8 cellular contexts compared by ENCODE assay signal in the genomic region with DNA sequence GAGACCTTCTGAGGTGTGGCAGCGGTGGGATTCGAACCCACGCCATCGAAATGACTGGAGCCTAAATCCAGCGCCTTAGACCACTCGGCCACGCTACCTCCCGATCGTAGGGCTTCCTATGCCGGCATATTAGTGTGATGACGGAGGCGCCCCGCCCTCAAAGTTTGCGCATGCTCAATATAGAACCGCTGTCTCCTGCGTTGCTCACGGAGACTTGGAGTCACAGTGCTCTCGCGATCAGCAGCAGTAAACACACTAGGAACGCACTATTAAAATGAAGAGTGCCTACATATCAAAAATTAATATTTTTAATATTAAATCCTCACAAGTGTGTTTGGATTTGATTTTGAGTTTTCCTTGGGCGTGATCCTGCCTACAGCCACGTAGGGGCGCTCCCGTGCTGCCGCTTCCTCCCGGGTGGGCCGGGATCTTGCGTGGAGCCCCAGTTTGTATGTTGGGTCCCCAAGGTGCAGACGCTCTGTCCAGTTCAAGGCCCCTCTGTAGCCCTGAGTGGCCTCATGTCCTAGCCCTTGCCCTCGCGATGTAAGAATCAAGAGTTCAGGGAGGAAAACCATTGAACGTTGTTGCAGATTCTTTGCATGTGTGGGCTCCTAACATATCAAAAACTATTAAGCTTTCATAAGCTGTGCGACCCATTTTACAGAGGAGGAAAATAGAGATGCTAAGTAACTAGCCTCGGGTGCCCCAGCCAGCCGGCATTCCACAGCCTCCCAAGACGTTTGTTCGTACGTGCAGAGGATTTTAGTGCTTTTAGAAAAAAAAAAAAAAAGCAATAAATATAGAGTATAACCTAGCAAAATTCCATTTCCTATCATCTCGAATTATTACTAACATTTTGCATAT. TPM values are rescaled to one million over a fixed set of nuclear protein-coding genes. Genes with fewer than 3 reads are reported as not detected.
A peak's percentile ranks its signal among the peaks of the same experiment; 100 is the strongest.
DNase-seq lines count a peak whose midpoint lies in the region; ATAC-seq and TF ChIP-seq lines count a peak whose summit lies in the region.

No MANE protein-coding gene starts in this region.

- CTCF ChIA-PET in AG04449 (lab: Yijun Ruan, JAX): interaction anchor here (0.6 to 12.2 kb wide), 5 partner anchors 9 to 132 kb away, joined by 3 to 200 read pairs (median 5); a partner anchor contains a TSS

- H3K4me3 Mint-ChIP-seq in naive B cell: peak overlapping the region; percentile 76 to 95 (median 92)

- H3K4me3 ChIP-seq in AG04449 (ENCODE audit: low read depth, low read length): peak overlapping the region; percentile 58

- DNase-seq in AG04449 (ENCODE audit: low read depth, low spot score) (peak; percentile 44), LHCN-M2 (ENCODE audit: low read depth) (peak; percentile 84), RPMI7951 (ENCODE audit: low read depth) (peak; percentile 80), fibroblast of gingiva (ENCODE audit: low read depth) (peak; percentile 78), naive B cell (peak; percentile 89)
- peak; percentile 82 to 89 for DNase-seq in activated T-helper 1 cell treated with anti-CD3 and anti-CD28 coated beads, Interleukin-2, amount 50 U/mL, for 16 hours (ENCODE audit: low read depth in 1 of 2, low spot score in 1 of 2)
- peak; percentile 75 to 82 for DNase-seq in stimulated activated CD8-positive, alpha-beta memory T cell treated with anti-CD3 and anti-CD28 coated beads, Interleukin-7, amount 100 ng/mL, for 4 hours (ENCODE audit: low read depth in 2 of 2)

- peaks cover 35 to 55% (median 41%) of the 10 kb centered on the region in 3 donors for H3K4me1 Mint-ChIP-seq in naive B cell

- peak overlapping the region; percentile 94 to 100 (median 98) for H3K27ac Mint-ChIP-seq in naive B cell

- peaks cover 0 to 4% (median 0%) of the 10 kb centered on the region in 3 donors for H3K27me3 Mint-ChIP-seq in naive B cell

- POLR2A ChIA-PET in AG04449 (lab: Yijun Ruan, JAX): no interaction called here

- ATAC-seq in GM19025 (IDR thresholded peaks at IDR 0.05; ENCODE audit: low read depth, unreplicated experiment): peak; percentile 27
- peak; percentile 2 to 12 for ATAC-seq in naive B cell (ENCODE audit: low read depth in 2 of 2)

- peaks cover 0 to 7% (median 0%) of the 10 kb centered on the region in 7 donors for H3K9me3 Mint-ChIP-seq in naive B cell

- peak; percentile 77 for TF ChIP-seq CTCF in AG04449 (IDR thresholded peaks at IDR 0.05; ENCODE audit: insufficient read depth, low read length, missing control alignments)

- H3K36me3 Mint-ChIP-seq in naive B cell: no peaks in the 10 kb centered on the region

RNA-seq across cellular contexts. Expression of a gene that starts 10.2 kb away (rescaled TPM):
- total RNA-seq in LHCN-M2 (2014; rRNA removed): 15.1 and 16.1 TPM in 2 replicates
- 5.6 TPM for polyA plus RNA-seq in LHCN-M2 (2012)
- 15.7 and 17.7 TPM in 2 replicates for total RNA-seq in RPMI7951 (2014; rRNA removed; shearing (Covaris generic))
- 1 to 10 TPM; 1.2 to 2.9 (median 1.8) TPM for polyA plus RNA-seq in naive B cell (ENCODE audit: low read depth in 6 of 6)

RNA-seq across cellular contexts. Expression of a gene that starts 33.6 kb away (rescaled TPM):
- total RNA-seq in LHCN-M2 (2014; rRNA removed): not detected in 2 replicates
- polyA plus RNA-seq in LHCN-M2 (2012): 0.02 TPM
- not detected in 2 replicates for total RNA-seq in RPMI7951 (2014; rRNA removed; shearing (Covaris generic))
- polyA plus RNA-seq in naive B cell (ENCODE audit: low read depth in 6 of 6): 1 to 10 TPM in 1 of 6 donors, under 1 TPM in 4, not detected in 1; 0.21 to 1.2 (median 0.81) TPM

Comparison
In these comparisons a context has a peak if more than half of its experiments do, and no peak if none do; other contexts are left out.
1. Peak in every context shown above with its lines: DNase-seq, ATAC-seq and H3K4me3 ChIP-seq.